13 cellular contexts compared by ENCODE assay signal in genomic region chr4:133156556-133156955, GRCh38.
"Had no signal": no experiment of that assay in that cellular context is flagged by ENCODE, and none has a peak within 500 bp of the region (broad histone marks: within the 10 kb centered on the region; RNA-seq: fewer than 3 reads in every experiment).

No MANE protein-coding gene starts in this region.

- H3K27ac ChIP-seq: coronary artery, epithelial cell of prostate, gastrocnemius medialis, psoas muscle, right lobe of liver had no signal

- DNase-seq: activated CD4-positive, alpha-beta T cell treated with anti-CD3 and anti-CD28 coated beads, Interleukin-2, amount 50 U/mL, for 48 hours; activated CD4-positive, CD25-positive, alpha-beta regulatory T cell treated with anti-CD3 and anti-CD28 coated beads, Interleukin-2, amount 50 U/mL, for 72 hours; activated gamma-delta T cell; activated T-cell treated with anti-CD3 and anti-CD28 coated beads, Interleukin-2, amount 50 U/mL, for 48 hours; effector CD8-positive, alpha-beta T cell; gastrocnemius medialis; psoas muscle; right lobe of liver; stimulated activated CD4-positive, alpha-beta T cell treated with anti-CD3 and anti-CD28 coated beads, Interleukin-2, amount 100 ng/mL, for 24 hours; stimulated activated naive B cell treated with anti-CD40 and anti-IgM and Interleukin-4, amounts not matched to agents 10 μg/mL and 1 μg/mL and 100 μg/mL, for 72 hours had no signal

- H3K4me3 Mint-ChIP-seq: activated naive CD8-positive, alpha-beta T cell; stimulated activated naive B cell treated with anti-CD40 and anti-IgM and Interleukin-4, amounts not matched to agents 10 μg/mL and 1 μg/mL and 100 μg/mL, for 72 hours had no signal

- H3K4me3 ChIP-seq: coronary artery, gastrocnemius medialis, psoas muscle, right lobe of liver had no signal

- H3K36me3 ChIP-seq: gastrocnemius medialis, right lobe of liver had no signal

- H3K27ac Mint-ChIP-seq: activated naive CD8-positive, alpha-beta T cell; stimulated activated naive B cell treated with anti-CD40 and anti-IgM and Interleukin-4, amounts not matched to agents 10 μg/mL and 1 μg/mL and 100 μg/mL, for 72 hours had no signal

- H3K36me3 Mint-ChIP-seq: activated naive CD8-positive, alpha-beta T cell had no signal

- ATAC-seq: gastrocnemius medialis; psoas muscle; right lobe of liver; stimulated activated naive B cell treated with anti-CD40 and anti-IgM and Interleukin-4, amounts not matched to agents 10 μg/mL and 1 μg/mL and 100 μg/mL, for 72 hours had no signal

- H3K9me3 ChIP-seq: gastrocnemius medialis, psoas muscle, right lobe of liver had no signal
